ENCODE assay signal across 8 cellular contexts in genomic region chr18:75212626-75213110, GRCh38. TPM values are rescaled to one million over a fixed set of nuclear protein-coding genes. Genes with fewer than 3 reads are reported as not detected.
DNase-seq lines count a peak whose midpoint lies in the region; ATAC-seq, FAIRE-seq and TF ChIP-seq lines count a peak whose summit lies in the region.

No MANE protein-coding gene starts in this region.

- H3K27ac ChIP-seq in OCI-LY7 (ENCODE audit: low read depth, low read length, poor library complexity, severe bottlenecking) (no peak overlapping the region), endothelial cell of umbilical vein (ENCODE audit: insufficient read depth, low read depth, low read length) (no peak overlapping the region), psoas muscle (peak overlapping the region; percentile 91)

- H3K79me2 ChIP-seq in OCI-LY7 (ENCODE audit: insufficient read depth, low read depth, low read length) = no peaks in the 10 kb centered on the region
- H3K79me2 ChIP-seq in endothelial cell of umbilical vein (ENCODE audit: control insufficient read depth, insufficient read depth, low read length) = peaks cover 23% of the 10 kb centered on the region

- DNase-seq in G401 (ENCODE audit: low spot score) = peak; percentile 52
- no peak for DNase-seq in OCI-LY7 (ENCODE audit: low spot score)
- DNase-seq in endothelial cell of umbilical vein (ENCODE audit: low read depth, low spot score) = peak; percentile 37
- no peak for DNase-seq in psoas muscle
- no peak for DNase-seq in NCI-H187 (lab: John Stamatoyannopoulos, UW)
- DNase-seq in epidermal melanocyte (ENCODE audit: insufficient read length, low spot score) = no peak

- peak overlapping the region; percentile 8 for H3K9ac ChIP-seq in endothelial cell of umbilical vein (replicated peaks; ENCODE audit: extremely low read depth, insufficient read depth, low read length)

- intact Hi-C loops in OCI-LY7 (cut with micrococcal nuclease; ENCODE audit: unreplicated experiment) (loop anchor here (5.0 to 10.0 kb wide), 2 partner anchors 715 to 1282 kb away; partner anchors contain the start of genes CNDP2 and ZNF516), endothelial cell of umbilical vein (cut with micrococcal nuclease) (loop anchor here (1.0 to 10.0 kb wide), 6 partner anchors 9 to 1282 kb away; partner anchors contain the start of gene ZNF516), psoas muscle (cut with DNase I) (loop anchor here in 1 of 2 donors (2.0 to 5.0 kb wide), 2 partner anchors 14 to 35 kb away; no protein-coding TSS in a partner anchor)

- CTCF ChIA-PET in OCI-LY7 (lab: Charles Lee; ENCODE audit: unreplicated experiment) (no interaction called here), endothelial cell of umbilical vein (lab: Charles Lee) (interaction anchor here (1.0 to 2.7 kb wide), 3 partner anchors 18 to 267 kb away, joined by 4 to 10 read pairs (median 4); no protein-coding TSS in a partner anchor)

- no peak for FAIRE-seq in endothelial cell of umbilical vein (lab: Jason Lieb, UNC)

- WGBS in psoas muscle, 3 donors = 9 to 23% (median 14%) methylated on average over 8 of the region's 8 CpGs

- H3K36me3 ChIP-seq in OCI-LY7 (ENCODE audit: insufficient read depth, low read length) (no peaks in the 10 kb centered on the region), endothelial cell of umbilical vein (ENCODE audit: control insufficient read depth in 2 of 2, extremely low read depth in 1 of 2, insufficient read depth in 2 of 2, low read length in 2 of 2) (no peaks in the 10 kb centered on the region), psoas muscle (ENCODE audit: insufficient read depth in 1 of 2, low read depth in 1 of 2) (no peaks in the 10 kb centered on the region)

- peaks cover 10% of the 10 kb centered on the region for H3K4me1 ChIP-seq in OCI-LY7 (ENCODE audit: insufficient read depth, low read length, poor library complexity, severe bottlenecking)
- H3K4me1 ChIP-seq in endothelial cell of umbilical vein (ENCODE audit: control insufficient read depth, extremely low read depth, insufficient read depth, low read length) = peaks cover 39% of the 10 kb centered on the region
- peaks cover 60% of the 10 kb centered on the region for H3K4me1 ChIP-seq in psoas muscle

- peak overlapping the region; percentile 67 for H3K4me3 ChIP-seq in OCI-LY7 (ENCODE audit: low read depth, low read length, poor library complexity, severe bottlenecking)
- peak overlapping the region; percentile 4 to 88 (median 60) for H3K4me3 ChIP-seq in endothelial cell of umbilical vein (replicated peaks in 1 of 3; ENCODE audit: insufficient read depth in 1 of 3, low read depth in 1 of 3, low read length in 3 of 3)
- peak overlapping the region; percentile 91 for H3K4me3 ChIP-seq in psoas muscle

- no peaks in the 10 kb centered on the region for H3K9me2 ChIP-seq in OCI-LY7 (ENCODE audit: insufficient read depth, low read length)

- BruUV-seq in OCI-LY7 (replicated peaks; lab: Mats Ljungman, UMichigan) = no TSS peak
- BruUV-seq in endothelial cell of umbilical vein (replicated peaks; lab: Mats Ljungman, UMichigan) = no TSS peak

- POLR2A ChIA-PET in OCI-LY7 (lab: Charles Lee) (no interaction called here), endothelial cell of umbilical vein (lab: Charles Lee) (no interaction called here)

- no peaks in the 10 kb centered on the region for H3K9me3 ChIP-seq in OCI-LY7 (ENCODE audit: low read length)
- no peaks in the 10 kb centered on the region for H3K9me3 ChIP-seq in endothelial cell of umbilical vein (replicated peaks; ENCODE audit: control insufficient read depth, insufficient read depth, low read length)
- no peaks in the 10 kb centered on the region for H3K9me3 ChIP-seq in psoas muscle

- H3K27me3 ChIP-seq in endothelial cell of umbilical vein (ENCODE audit: control insufficient read depth in 2 of 2, insufficient read depth in 2 of 2, low read length in 2 of 2) = no peaks in the 10 kb centered on the region
- no peaks in the 10 kb centered on the region for H3K27me3 ChIP-seq in psoas muscle (ENCODE audit: insufficient read depth in 3 of 3, low read length in 2 of 3)

- ATAC-seq in psoas muscle (peak in 1 of 4 donors; percentile 11), GM18519 (IDR thresholded peaks at IDR 0.05; ENCODE audit: low FRiP score, unreplicated experiment) (no peak), GM18867 (IDR thresholded peaks at IDR 0.05; ENCODE audit: unreplicated experiment) (no peak)

- in situ Hi-C loops in G401 (cut with HindIII; ENCODE audit: low sequenced_read_pairs) = no loop called here

- H2AFZ ChIP-seq in OCI-LY7 (ENCODE audit: low read length) (no peak overlapping the region), endothelial cell of umbilical vein (ENCODE audit: low read depth, low read length) (no peak overlapping the region)

- H3K4me2 ChIP-seq in OCI-LY7 (ENCODE audit: low read length) (peak overlapping the region; percentile 58), endothelial cell of umbilical vein (ENCODE audit: insufficient read depth, low read length) (peak overlapping the region; percentile 47)

- TF ChIP-seq POLR2A in endothelial cell of umbilical vein (IDR thresholded peaks at IDR 0.05; ENCODE audit: low read depth, low read length) = no peak

- H3K9me1 ChIP-seq in endothelial cell of umbilical vein (replicated peaks; ENCODE audit: control insufficient read depth, extremely low read depth, insufficient read depth, low read length) = no peaks in the 10 kb centered on the region

- TF ChIP-seq CTCF in OCI-LY7 (conservative IDR thresholded peaks at IDR 0.05; ENCODE audit: low read length) = no peak
- no peak for TF ChIP-seq CTCF in endothelial cell of umbilical vein (IDR thresholded peaks at IDR 0.05; ENCODE audit: extremely low read depth in 1 of 2, insufficient read depth in 1 of 2, low read depth in 1 of 2, low read length in 2 of 2)
- TF ChIP-seq CTCF in psoas muscle (IDR thresholded peaks at IDR 0.05) = no peak

- H4K20me1 ChIP-seq in OCI-LY7 (ENCODE audit: insufficient read depth, low read length) (no peaks in the 10 kb centered on the region; the same call in 1 of the 2 replicates), endothelial cell of umbilical vein (replicated peaks; ENCODE audit: control insufficient read depth, extremely low read depth, insufficient read depth, low read length) (no peaks in the 10 kb centered on the region)

- dilution Hi-C loops in endothelial cell of umbilical vein (cut with MboI; ENCODE audit: extremely low pct_ligation_motif_present, low sequenced_read_pairs) = no loop called here

TF ChIP-seq in endothelial cell of umbilical vein, 7 proteins besides CTCF, POLR2A, EP300 and RAD21:
- TF ChIP-seq JUN (IDR thresholded peaks at IDR 0.05; ENCODE audit: borderline replicate concordance, insufficient read depth, insufficient read length, low read depth) = no peak
- TF ChIP-seq MYC (IDR thresholded peaks at IDR 0.05; ENCODE audit: low read depth, low read length) = no peak
- no peak for TF ChIP-seq POLR2AphosphoS5 (IDR thresholded peaks at IDR 0.05; ENCODE audit: insufficient read depth, low read depth, low read length)
- no peak for TF ChIP-seq FOS (IDR thresholded peaks at IDR 0.05; ENCODE audit: borderline replicate concordance, insufficient read depth, low read length)
- TF ChIP-seq, protein P1, sequence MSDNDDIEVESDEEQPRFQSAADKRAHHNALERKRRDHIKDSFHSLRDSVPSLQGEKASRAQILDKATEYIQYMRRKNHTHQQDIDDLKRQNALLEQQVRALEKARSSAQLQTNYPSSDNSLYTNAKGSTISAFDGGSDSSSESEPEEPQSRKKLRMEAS (IDR thresholded peaks at IDR 0.05; ENCODE audit: insufficient read depth, insufficient read length) = no peak
- no peak for TF ChIP-seq GATA2 (IDR thresholded peaks at IDR 0.05; ENCODE audit: insufficient read depth, insufficient read length, low read depth, low read length)
- TF ChIP-seq EZH2 (IDR thresholded peaks at IDR 0.05; ENCODE audit: borderline replicate concordance, low read depth, low read length, severe bottlenecking) = no peak

RNA-seq across cellular contexts. Expression of gene TSHZ1, which starts 2.1 kb away (rescaled TPM):
- 0.03 and 0.31 TPM in 2 replicates for total RNA-seq in G401 (2014; rRNA removed; shearing (Covaris generic))
- total RNA-seq in OCI-LY7 (2014; rRNA removed; shearing (Covaris generic)) = 4.6 and 5.9 TPM in 2 replicates
- total RNA-seq in OCI-LY7 (2022) = 9.5 and 10.5 TPM in 2 replicates
- total RNA-seq in endothelial cell of umbilical vein = 10.2 and 11.4 TPM in 2 replicates
- 3.7 and 4.2 TPM in 2 replicates for polyA plus RNA-seq in endothelial cell of umbilical vein
- 4.4 and 4.6 TPM in 2 replicates for polyA plus RNA-seq in endothelial cell of umbilical vein (2011; cell fraction: cytosol; rRNA removed)
- polyA plus RNA-seq in endothelial cell of umbilical vein (2011; cell fraction: nucleus; rRNA removed) = 5.1 TPM in 2 replicates
- 6.3 and 7.3 TPM in 2 replicates for polyA plus RNA-seq in endothelial cell of umbilical vein (2012)
- polyA minus RNA-seq in endothelial cell of umbilical vein = 5.9 and 6.0 TPM in 2 replicates
- 6.5 TPM for polyA minus RNA-seq in endothelial cell of umbilical vein (2011; cell fraction: cytosol; rRNA and poly(A)+ RNA removed)
- polyA minus RNA-seq in endothelial cell of umbilical vein (2011; cell fraction: nucleus; rRNA and poly(A)+ RNA removed) = 4.7 and 6.0 TPM in 2 replicates
- 1 to 10 TPM; 7.8 to 9.9 (median 9.8) TPM for total RNA-seq in psoas muscle
- 10 to 100 TPM in 1 of 3 donors, 1 to 10 TPM in 2; 2.0 to 10.5 (median 3.2) TPM for polyA plus RNA-seq in psoas muscle

RNA-seq across cellular contexts. Expression of gene PTGR3, which starts 3.7 kb away (rescaled TPM):
- total RNA-seq in G401 (2014; rRNA removed; shearing (Covaris generic)) = 1.2 and 2.0 TPM in 2 replicates
- total RNA-seq in OCI-LY7 (2014; rRNA removed; shearing (Covaris generic)) = 1.8 and 3.0 TPM in 2 replicates
- total RNA-seq in OCI-LY7 (2022) (14.9 and 16.6 TPM in 2 replicates), endothelial cell of umbilical vein (18.3 and 21.9 TPM in 2 replicates), psoas muscle (10 to 100 TPM; 29.0 to 66.4 (median 52.8) TPM)
- polyA plus RNA-seq in endothelial cell of umbilical vein (10.0 and 13.9 TPM in 2 replicates), psoas muscle (10 to 100 TPM; 20.6 to 31.7 (median 23.6) TPM)
- polyA plus RNA-seq in endothelial cell of umbilical vein (2011; cell fraction: cytosol; rRNA removed) = 13.9 and 14.1 TPM in 2 replicates
- polyA plus RNA-seq in endothelial cell of umbilical vein (2011; cell fraction: nucleus; rRNA removed) = 37.1 and 46.1 TPM in 2 replicates
- polyA plus RNA-seq in endothelial cell of umbilical vein (2012) = 15.8 and 20.0 TPM in 2 replicates
- polyA minus RNA-seq in endothelial cell of umbilical vein = 27.0 and 27.8 TPM in 2 replicates
- polyA minus RNA-seq in endothelial cell of umbilical vein (2011; cell fraction: cytosol; rRNA and poly(A)+ RNA removed) = 19.0 TPM
- 16.1 and 17.8 TPM in 2 replicates for polyA minus RNA-seq in endothelial cell of umbilical vein (2011; cell fraction: nucleus; rRNA and poly(A)+ RNA removed)

Comparison
In these comparisons a context has a peak if more than half of its experiments do, and no peak if none do; other contexts are left out.
1. DNase-seq: peak in G401 (single experiment) and endothelial cell of umbilical vein (single experiment); none in OCI-LY7 (single experiment), psoas muscle (0 of 2), NCI-H187 (0 of 2) and epidermal melanocyte (single experiment).
2. Peak in every context shown above with its lines, with median percentiles within 50 percentile points of each other: H3K4me3 ChIP-seq.